3 cellular contexts compared by ENCODE assay signal in genomic region chr10:2097937-2098336, GRCh38.
TF ChIP-seq lines count a peak whose summit lies in the region.

No MANE protein-coding gene starts in this region.

TF ChIP-seq in A549, 52 proteins besides CTCF, POLR2A, EP300 and RAD21:
- TF ChIP-seq, protein P1, sequence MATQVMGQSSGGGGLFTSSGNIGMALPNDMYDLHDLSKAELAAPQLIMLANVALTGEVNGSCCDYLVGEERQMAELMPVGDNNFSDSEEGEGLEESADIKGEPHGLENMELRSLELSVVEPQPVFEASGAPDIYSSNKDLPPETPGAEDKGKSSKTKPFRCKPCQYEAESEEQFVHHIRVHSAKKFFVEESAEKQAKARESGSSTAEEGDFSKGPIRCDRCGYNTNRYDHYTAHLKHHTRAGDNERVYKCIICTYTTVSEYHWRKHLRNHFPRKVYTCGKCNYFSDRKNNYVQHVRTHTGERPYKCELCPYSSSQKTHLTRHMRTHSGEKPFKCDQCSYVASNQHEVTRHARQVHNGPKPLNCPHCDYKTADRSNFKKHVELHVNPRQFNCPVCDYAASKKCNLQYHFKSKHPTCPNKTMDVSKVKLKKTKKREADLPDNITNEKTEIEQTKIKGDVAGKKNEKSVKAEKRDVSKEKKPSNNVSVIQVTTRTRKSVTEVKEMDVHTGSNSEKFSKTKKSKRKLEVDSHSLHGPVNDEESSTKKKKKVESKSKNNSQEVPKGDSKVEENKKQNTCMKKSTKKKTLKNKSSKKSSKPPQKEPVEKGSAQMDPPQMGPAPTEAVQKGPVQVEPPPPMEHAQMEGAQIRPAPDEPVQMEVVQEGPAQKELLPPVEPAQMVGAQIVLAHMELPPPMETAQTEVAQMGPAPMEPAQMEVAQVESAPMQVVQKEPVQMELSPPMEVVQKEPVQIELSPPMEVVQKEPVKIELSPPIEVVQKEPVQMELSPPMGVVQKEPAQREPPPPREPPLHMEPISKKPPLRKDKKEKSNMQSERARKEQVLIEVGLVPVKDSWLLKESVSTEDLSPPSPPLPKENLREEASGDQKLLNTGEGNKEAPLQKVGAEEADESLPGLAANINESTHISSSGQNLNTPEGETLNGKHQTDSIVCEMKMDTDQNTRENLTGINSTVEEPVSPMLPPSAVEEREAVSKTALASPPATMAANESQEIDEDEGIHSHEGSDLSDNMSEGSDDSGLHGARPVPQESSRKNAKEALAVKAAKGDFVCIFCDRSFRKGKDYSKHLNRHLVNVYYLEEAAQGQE (IDR thresholded peaks at IDR 0.05) = no peak
- TF ChIP-seq MAFK (IDR thresholded peaks at IDR 0.05; ENCODE audit: partially characterized antibody) = peak; percentile 96
TF ChIP-seq in A549: peak in this region for 1.

TF ChIP-seq in GM12878, 131 proteins besides CTCF, POLR2A, EP300 and RAD21:
- TF ChIP-seq TBL1XR1 (IDR thresholded peaks at IDR 0.05; ENCODE audit: low read depth, low read length) (no peak), SP1 (IDR thresholded peaks at IDR 0.05; ENCODE audit: low read depth, low read length) (no peak), RELA (IDR thresholded peaks at IDR 0.05; ENCODE audit: borderline replicate concordance, partially characterized antibody) (no peak), HDAC2 (IDR thresholded peaks at IDR 0.05) (no peak), ZBTB11 (CRISPR knock-in tag; IDR thresholded peaks at IDR 0.05) (no peak), NRF1 (conservative IDR thresholded peaks at IDR 0.05; ENCODE audit: low read depth, low read length) (no peak), NFIC (IDR thresholded peaks at IDR 0.05; ENCODE audit: low read depth, low read length) (no peak), SREBF1 (IDR thresholded peaks at IDR 0.05; ENCODE audit: low read length) (no peak), FOXM1 (IDR thresholded peaks at IDR 0.05; ENCODE audit: low read depth, low read length) (no peak)
- TF ChIP-seq, protein P2, sequence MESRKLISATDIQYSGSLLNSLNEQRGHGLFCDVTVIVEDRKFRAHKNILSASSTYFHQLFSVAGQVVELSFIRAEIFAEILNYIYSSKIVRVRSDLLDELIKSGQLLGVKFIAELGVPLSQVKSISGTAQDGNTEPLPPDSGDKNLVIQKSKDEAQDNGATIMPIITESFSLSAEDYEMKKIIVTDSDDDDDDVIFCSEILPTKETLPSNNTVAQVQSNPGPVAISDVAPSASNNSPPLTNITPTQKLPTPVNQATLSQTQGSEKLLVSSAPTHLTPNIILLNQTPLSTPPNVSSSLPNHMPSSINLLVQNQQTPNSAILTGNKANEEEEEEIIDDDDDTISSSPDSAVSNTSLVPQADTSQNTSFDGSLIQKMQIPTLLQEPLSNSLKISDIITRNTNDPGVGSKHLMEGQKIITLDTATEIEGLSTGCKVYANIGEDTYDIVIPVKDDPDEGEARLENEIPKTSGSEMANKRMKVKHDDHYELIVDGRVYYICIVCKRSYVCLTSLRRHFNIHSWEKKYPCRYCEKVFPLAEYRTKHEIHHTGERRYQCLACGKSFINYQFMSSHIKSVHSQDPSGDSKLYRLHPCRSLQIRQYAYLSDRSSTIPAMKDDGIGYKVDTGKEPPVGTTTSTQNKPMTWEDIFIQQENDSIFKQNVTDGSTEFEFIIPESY (IDR thresholded peaks at IDR 0.05) = no peak
- TF ChIP-seq, protein P3, sequence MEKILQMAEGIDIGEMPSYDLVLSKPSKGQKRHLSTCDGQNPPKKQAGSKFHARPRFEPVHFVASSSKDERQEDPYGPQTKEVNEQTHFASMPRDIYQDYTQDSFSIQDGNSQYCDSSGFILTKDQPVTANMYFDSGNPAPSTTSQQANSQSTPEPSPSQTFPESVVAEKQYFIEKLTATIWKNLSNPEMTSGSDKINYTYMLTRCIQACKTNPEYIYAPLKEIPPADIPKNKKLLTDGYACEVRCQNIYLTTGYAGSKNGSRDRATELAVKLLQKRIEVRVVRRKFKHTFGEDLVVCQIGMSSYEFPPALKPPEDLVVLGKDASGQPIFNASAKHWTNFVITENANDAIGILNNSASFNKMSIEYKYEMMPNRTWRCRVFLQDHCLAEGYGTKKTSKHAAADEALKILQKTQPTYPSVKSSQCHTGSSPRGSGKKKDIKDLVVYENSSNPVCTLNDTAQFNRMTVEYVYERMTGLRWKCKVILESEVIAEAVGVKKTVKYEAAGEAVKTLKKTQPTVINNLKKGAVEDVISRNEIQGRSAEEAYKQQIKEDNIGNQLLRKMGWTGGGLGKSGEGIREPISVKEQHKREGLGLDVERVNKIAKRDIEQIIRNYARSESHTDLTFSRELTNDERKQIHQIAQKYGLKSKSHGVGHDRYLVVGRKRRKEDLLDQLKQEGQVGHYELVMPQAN (conservative IDR thresholded peaks at IDR 0.05) = no peak
- TF ChIP-seq, protein P4, sequence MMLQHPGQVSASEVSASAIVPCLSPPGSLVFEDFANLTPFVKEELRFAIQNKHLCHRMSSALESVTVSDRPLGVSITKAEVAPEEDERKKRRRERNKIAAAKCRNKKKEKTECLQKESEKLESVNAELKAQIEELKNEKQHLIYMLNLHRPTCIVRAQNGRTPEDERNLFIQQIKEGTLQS (IDR thresholded peaks at IDR 0.05; ENCODE audit: borderline replicate concordance, extremely low read depth, low read depth, low read length) = no peak
- TF ChIP-seq, protein P5, sequence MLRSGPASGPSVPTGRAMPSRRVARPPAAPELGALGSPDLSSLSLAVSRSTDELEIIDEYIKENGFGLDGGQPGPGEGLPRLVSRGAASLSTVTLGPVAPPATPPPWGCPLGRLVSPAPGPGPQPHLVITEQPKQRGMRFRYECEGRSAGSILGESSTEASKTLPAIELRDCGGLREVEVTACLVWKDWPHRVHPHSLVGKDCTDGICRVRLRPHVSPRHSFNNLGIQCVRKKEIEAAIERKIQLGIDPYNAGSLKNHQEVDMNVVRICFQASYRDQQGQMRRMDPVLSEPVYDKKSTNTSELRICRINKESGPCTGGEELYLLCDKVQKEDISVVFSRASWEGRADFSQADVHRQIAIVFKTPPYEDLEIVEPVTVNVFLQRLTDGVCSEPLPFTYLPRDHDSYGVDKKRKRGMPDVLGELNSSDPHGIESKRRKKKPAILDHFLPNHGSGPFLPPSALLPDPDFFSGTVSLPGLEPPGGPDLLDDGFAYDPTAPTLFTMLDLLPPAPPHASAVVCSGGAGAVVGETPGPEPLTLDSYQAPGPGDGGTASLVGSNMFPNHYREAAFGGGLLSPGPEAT (IDR thresholded peaks at IDR 0.05; ENCODE audit: low read depth) = no peak
TF ChIP-seq in GM12878: peak in this region for 0.

TF ChIP-seq in H1, 55 proteins besides CTCF, POLR2A, EP300 and RAD21:
- TF ChIP-seq RBBP5 (IDR thresholded peaks at IDR 0.05; ENCODE audit: borderline replicate concordance, low read depth, low read length) = no peak
- no peak for TF ChIP-seq FOSL1 (IDR thresholded peaks at IDR 0.05; ENCODE audit: insufficient read depth, low read depth, low read length)
- TF ChIP-seq MAFK (IDR thresholded peaks at IDR 0.05; ENCODE audit: low read depth, low read length) = peak; percentile 97
- TF ChIP-seq POLR2AphosphoS5 (IDR thresholded peaks at IDR 0.05; ENCODE audit: low read depth, low read length) = no peak
- no peak for TF ChIP-seq RXRA (IDR thresholded peaks at IDR 0.05; ENCODE audit: insufficient read depth, low read depth, low read length)
TF ChIP-seq in H1: peak in this region for 1.
